Comparison of ENCODE assay signal across 1 cellular context in genomic region chr21:17612023-17612564, GRCh38.
A peak's percentile ranks its signal among the peaks of the same experiment; 100 is the strongest.
TF ChIP-seq lines count a peak whose summit lies in the region.

No MANE protein-coding gene starts in this region.

TF ChIP-seq in IMR-90, 13 proteins besides CTCF, POLR2A, EP300 and RAD21:
- TF ChIP-seq CEBPB (IDR thresholded peaks at IDR 0.05; ENCODE audit: low read depth, low read length) (peak; percentile 79), MAZ (IDR thresholded peaks at IDR 0.05; ENCODE audit: borderline replicate concordance, low read depth, low read length) (peak; percentile 15; the same call in 1 of the 2 replicates)
- TF ChIP-seq, protein P1, sequence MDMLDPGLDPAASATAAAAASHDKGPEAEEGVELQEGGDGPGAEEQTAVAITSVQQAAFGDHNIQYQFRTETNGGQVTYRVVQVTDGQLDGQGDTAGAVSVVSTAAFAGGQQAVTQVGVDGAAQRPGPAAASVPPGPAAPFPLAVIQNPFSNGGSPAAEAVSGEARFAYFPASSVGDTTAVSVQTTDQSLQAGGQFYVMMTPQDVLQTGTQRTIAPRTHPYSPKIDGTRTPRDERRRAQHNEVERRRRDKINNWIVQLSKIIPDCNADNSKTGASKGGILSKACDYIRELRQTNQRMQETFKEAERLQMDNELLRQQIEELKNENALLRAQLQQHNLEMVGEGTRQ (IDR thresholded peaks at IDR 0.05; ENCODE audit: low read depth, low read length), result no peak
